1 cellular context compared by ENCODE assay signal in genomic region chr17:77461277-77462057, GRCh38.
TF ChIP-seq lines count a peak whose summit lies in the region.

No MANE protein-coding gene starts in this region.

TF ChIP-seq in GM12878, 131 proteins besides CTCF, POLR2A, EP300 and RAD21 (continued from another document):
- no peak for TF ChIP-seq FOS (IDR thresholded peaks at IDR 0.05; ENCODE audit: borderline replicate concordance, extremely low read depth, insufficient read length)
- TF ChIP-seq BACH1 (IDR thresholded peaks at IDR 0.05; ENCODE audit: borderline replicate concordance): peak; percentile 17; the same call in 1 of the 2 replicates
- 0 out of 2 replicates have a peak, but pooled peaks have one; percentile 8 for TF ChIP-seq NKRF (conservative IDR thresholded peaks at IDR 0.05)
- no peak for TF ChIP-seq POLR2AphosphoS2 (IDR thresholded peaks at IDR 0.05; ENCODE audit: low read depth, low read length)
- no peak for TF ChIP-seq PML (IDR thresholded peaks at IDR 0.05; ENCODE audit: low read length)
TF ChIP-seq in GM12878: peak in this region for 4.
